In genomic region chr2:114027437-114027836, GRCh38 we compare ENCODE assay signal across 38 cellular contexts.
"Had no signal": no experiment of that assay in that cellular context is flagged by ENCODE, and none has a peak within 500 bp of the region (broad histone marks: within the 10 kb centered on the region; RNA-seq: fewer than 3 reads in every experiment).

No MANE protein-coding gene starts in this region.

- H3K36me3 ChIP-seq: ascending aorta, cardiac muscle cell had no signal

- H3K27me3 ChIP-seq: ascending aorta, cardiac muscle cell had no signal

- H3K4me1 ChIP-seq: ascending aorta had no signal

- H3K27ac ChIP-seq: ascending aorta, cardiac muscle cell, VCaP had no signal

- H3K27ac Mint-ChIP-seq: activated CD4-positive, alpha-beta memory T cell treated with anti-CD3 and anti-CD28 coated beads, Interleukin-2, amount 10 ng/mL, durations not matched to agents 7 days and 5 days; activated CD4-positive, alpha-beta T cell treated with anti-CD3 and anti-CD28 coated beads for 36 hours; activated CD4-positive, alpha-beta T cell treated with anti-CD3 and anti-CD28 coated beads, Interleukin-2, amount 10 ng/mL, durations not matched to agents 7 days and 5 days; activated CD8-positive, alpha-beta memory T cell treated with anti-CD3 and anti-CD28 coated beads, Interleukin-2, amount 10 ng/mL, durations not matched to agents 7 days and 5 days; activated CD8-positive, alpha-beta T cell treated with anti-CD3 and anti-CD28 coated beads, Interleukin-2, amount 10 ng/mL, durations not matched to agents 7 days and 5 days; activated naive CD4-positive, alpha-beta T cell treated with anti-CD3 and anti-CD28 coated beads, Interleukin-2, amount 10 ng/mL, durations not matched to agents 7 days and 5 days; activated naive CD4-positive, alpha-beta T cell treated with anti-CD3 and anti-CD28 coated beads, Interleukin-2, amount 50 U/mL, for 24 hours; activated naive CD8-positive, alpha-beta T cell; activated naive CD8-positive, alpha-beta T cell treated with anti-CD3 and anti-CD28 coated beads, Interleukin-2, amount 10 ng/mL, durations not matched to agents 7 days and 5 days; activated naive CD8-positive, alpha-beta T cell treated with anti-CD3 and anti-CD28 coated beads, Interleukin-2, amount 50 U/mL, for 24 hours; activated T-cell treated with anti-CD3 and anti-CD28 coated beads, Interleukin-2, amount 50 U/mL, for 24 hours; activated T-helper 2 cell treated with anti-CD3 and anti-CD28 coated beads, Interferon-gamma antibody, Interleukin-2, Interleukin-4, amounts not matched to agents 10 μg/mL and 5 μg/mL and 100 μg/mL, durations not matched to agents 14 hours and 24 hours and 36 hours; brain; T-helper 1 cell treated with Interleukin-12 subunit alpha and Interleukin-12 subunit beta and Interleukin-4 antibody, amounts not matched to agents 30 μg/mL and 1 μg/mL, for 36 hours; T-helper 2 cell treated with Interferon-gamma antibody and Interleukin-4, amounts not matched to agents 5 μg/mL and 100 μg/mL, for 36 hours; WTC11 had no signal

- H3K27me3 Mint-ChIP-seq: activated naive CD4-positive, alpha-beta T cell treated with anti-CD3 and anti-CD28 coated beads, Interleukin-2, amount 50 U/mL, for 24 hours; brain had no signal

- H3K36me3 Mint-ChIP-seq: activated CD8-positive, alpha-beta memory T cell treated with anti-CD3 and anti-CD28 coated beads, Interleukin-2, amount 10 ng/mL, durations not matched to agents 7 days and 5 days; activated naive CD4-positive, alpha-beta T cell treated with anti-CD3 and anti-CD28 coated beads, Interleukin-2, amount 10 ng/mL, durations not matched to agents 7 days and 5 days; activated naive CD4-positive, alpha-beta T cell treated with anti-CD3 and anti-CD28 coated beads, Interleukin-2, amount 50 U/mL, for 24 hours; activated naive CD8-positive, alpha-beta T cell treated with anti-CD3 and anti-CD28 coated beads, Interleukin-2, amount 10 ng/mL, durations not matched to agents 7 days and 5 days; brain had no signal

- H3K9me3 ChIP-seq: ascending aorta had no signal

- H3K4me1 Mint-ChIP-seq: activated CD4-positive, alpha-beta memory T cell treated with anti-CD3 and anti-CD28 coated beads, Interleukin-2, amount 10 ng/mL, durations not matched to agents 7 days and 5 days; activated CD4-positive, alpha-beta T cell treated with anti-CD3 and anti-CD28 coated beads for 36 hours; activated CD4-positive, alpha-beta T cell treated with anti-CD3 and anti-CD28 coated beads, Interleukin-2, amount 10 ng/mL, durations not matched to agents 7 days and 5 days; activated CD8-positive, alpha-beta memory T cell treated with anti-CD3 and anti-CD28 coated beads, Interleukin-2, amount 10 ng/mL, durations not matched to agents 7 days and 5 days; activated naive CD4-positive, alpha-beta T cell treated with anti-CD3 and anti-CD28 coated beads, Interleukin-2, amount 10 ng/mL, durations not matched to agents 7 days and 5 days; activated naive CD4-positive, alpha-beta T cell treated with anti-CD3 and anti-CD28 coated beads, Interleukin-2, amount 50 U/mL, for 24 hours; activated naive CD8-positive, alpha-beta T cell treated with anti-CD3 and anti-CD28 coated beads, Interleukin-2, amount 10 ng/mL, durations not matched to agents 7 days and 5 days; activated naive CD8-positive, alpha-beta T cell treated with anti-CD3 and anti-CD28 coated beads, Interleukin-2, amount 50 U/mL, for 24 hours; central memory CD8-positive, alpha-beta T cell had no signal

- H3K4me3 ChIP-seq: ascending aorta, cardiac muscle cell had no signal

- H3K9me3 Mint-ChIP-seq: activated CD4-positive, alpha-beta memory T cell treated with anti-CD3 and anti-CD28 coated beads, Interleukin-2, amount 10 ng/mL, durations not matched to agents 7 days and 5 days; activated CD4-positive, alpha-beta T cell treated with anti-CD3 and anti-CD28 coated beads, Interleukin-2, amount 10 ng/mL, durations not matched to agents 7 days and 5 days; activated naive CD4-positive, alpha-beta T cell treated with anti-CD3 and anti-CD28 coated beads, Interleukin-2, amount 10 ng/mL, durations not matched to agents 7 days and 5 days; activated naive CD8-positive, alpha-beta T cell treated with anti-CD3 and anti-CD28 coated beads, Interleukin-2, amount 10 ng/mL, durations not matched to agents 7 days and 5 days; activated T-helper 2 cell treated with anti-CD3 and anti-CD28 coated beads, Interferon-gamma antibody, Interleukin-2, Interleukin-4, amounts not matched to agents 10 μg/mL and 5 μg/mL and 100 μg/mL, durations not matched to agents 14 hours and 24 hours and 36 hours; T-helper 1 cell treated with Interleukin-12 subunit alpha and Interleukin-12 subunit beta and Interleukin-4 antibody, amounts not matched to agents 30 μg/mL and 1 μg/mL, for 36 hours; T-helper 2 cell treated with Interferon-gamma antibody and Interleukin-4, amounts not matched to agents 5 μg/mL and 100 μg/mL, for 36 hours had no signal

- H3K4me3 Mint-ChIP-seq: activated CD4-positive, alpha-beta memory T cell treated with anti-CD3 and anti-CD28 coated beads, Interleukin-2, amount 10 ng/mL, durations not matched to agents 7 days and 5 days; activated CD4-positive, alpha-beta T cell treated with anti-CD3 and anti-CD28 coated beads for 36 hours; activated CD4-positive, alpha-beta T cell treated with anti-CD3 and anti-CD28 coated beads, Interleukin-2, amount 10 ng/mL, durations not matched to agents 7 days and 5 days; activated CD8-positive, alpha-beta memory T cell treated with anti-CD3 and anti-CD28 coated beads, Interleukin-2, amount 10 ng/mL, durations not matched to agents 7 days and 5 days; activated CD8-positive, alpha-beta T cell treated with anti-CD3 and anti-CD28 coated beads, Interleukin-2, amount 10 ng/mL, durations not matched to agents 7 days and 5 days; activated naive CD4-positive, alpha-beta T cell treated with anti-CD3 and anti-CD28 coated beads, Interleukin-2, amount 10 ng/mL, durations not matched to agents 7 days and 5 days; activated naive CD4-positive, alpha-beta T cell treated with anti-CD3 and anti-CD28 coated beads, Interleukin-2, amount 50 U/mL, for 24 hours; activated naive CD8-positive, alpha-beta T cell; activated naive CD8-positive, alpha-beta T cell treated with anti-CD3 and anti-CD28 coated beads, Interleukin-2, amount 10 ng/mL, durations not matched to agents 7 days and 5 days; activated naive CD8-positive, alpha-beta T cell treated with anti-CD3 and anti-CD28 coated beads, Interleukin-2, amount 50 U/mL, for 24 hours; activated T-cell treated with anti-CD3 and anti-CD28 coated beads, Interleukin-2, amount 50 U/mL, for 24 hours; brain; central memory CD8-positive, alpha-beta T cell; T-helper 1 cell treated with Interleukin-12 subunit alpha and Interleukin-12 subunit beta and Interleukin-4 antibody, amounts not matched to agents 30 μg/mL and 1 μg/mL, for 36 hours; T-helper 2 cell treated with Interferon-gamma antibody and Interleukin-4, amounts not matched to agents 5 μg/mL and 100 μg/mL, for 36 hours; WTC11 had no signal

- DNase-seq: activated CD4-positive, alpha-beta memory T cell treated with anti-CD3 and anti-CD28 coated beads, Interleukin-2, amount 10 ng/mL, durations not matched to agents 7 days and 5 days; activated CD4-positive, alpha-beta T cell treated with anti-CD3 and anti-CD28 coated beads for 1 hour; activated CD4-positive, alpha-beta T cell treated with anti-CD3 and anti-CD28 coated beads for 36 hours; activated CD4-positive, alpha-beta T cell treated with anti-CD3 and anti-CD28 coated beads for 48 hours; activated CD4-positive, alpha-beta T cell treated with anti-CD3 and anti-CD28 coated beads, Interleukin-2, amount 10 ng/mL, durations not matched to agents 7 days and 5 days; activated CD4-positive, alpha-beta T cell treated with anti-CD3 and anti-CD28 coated beads, Interleukin-2, amount 50 U/mL, for 48 hours; activated CD4-positive, CD25-positive, alpha-beta regulatory T cell; activated CD8-positive, alpha-beta memory T cell treated with anti-CD3 and anti-CD28 coated beads for 24 hours; activated CD8-positive, alpha-beta memory T cell treated with anti-CD3 and anti-CD28 coated beads, Interleukin-2, amount 10 ng/mL, durations not matched to agents 7 days and 5 days; activated CD8-positive, alpha-beta memory T cell treated with anti-CD3 and anti-CD28 coated beads, Interleukin-2, amount 50 U/mL, for 48 hours; activated CD8-positive, alpha-beta T cell treated with anti-CD3 and anti-CD28 coated beads, Interleukin-2, amount 10 ng/mL, durations not matched to agents 7 days and 5 days; activated effector memory CD4-positive, alpha-beta T cell treated with Interleukin-2 at 50 U/mL for 16 hours; activated gamma-delta T cell; activated naive CD4-positive, alpha-beta T cell treated with anti-CD3 and anti-CD28 coated beads, Interleukin-2, amount 10 ng/mL, durations not matched to agents 7 days and 5 days; activated naive CD4-positive, alpha-beta T cell treated with Interleukin-2 at 50 U/mL for 16 hours; activated naive CD8-positive, alpha-beta T cell treated with anti-CD3 and anti-CD28 coated beads, Interleukin-2, amount 10 ng/mL, durations not matched to agents 7 days and 5 days; activated naive CD8-positive, alpha-beta T cell treated with anti-CD3 and anti-CD28 coated beads, Interleukin-2, amount 50 U/mL, for 24 hours; activated T-cell treated with anti-CD3 and anti-CD28 coated beads, Interleukin-2, amount 50 U/mL, for 24 hours; activated T-cell treated with anti-CD3 and anti-CD28 coated beads, Interleukin-2, amount 50 U/mL, for 48 hours; amygdala; anterior cingulate cortex; caudate nucleus; cerebellar nuclear complex; T-helper 1 cell; T-helper 2 cell; T-helper 9 cell had no signal

- ATAC-seq: activated CD4-positive, alpha-beta T cell treated with anti-CD3 and anti-CD28 coated beads for 36 hours; activated CD4-positive, CD25-positive, alpha-beta regulatory T cell treated with anti-CD3 and anti-CD28 coated beads, Interleukin-2, amount 50 U/mL, for 24 hours; activated CD8-positive, alpha-beta memory T cell treated with anti-CD3 and anti-CD28 coated beads, Interleukin-2, amount 10 ng/mL, durations not matched to agents 7 days and 5 days; activated CD8-positive, alpha-beta T cell treated with anti-CD3 and anti-CD28 coated beads, Interleukin-2, amount 10 ng/mL, durations not matched to agents 7 days and 5 days; activated naive CD8-positive, alpha-beta T cell treated with anti-CD3 and anti-CD28 coated beads, Interleukin-2, amount 50 U/mL, for 24 hours; WTC11 had no signal
